1 cellular context compared by ENCODE assay signal in genomic region chr19:30255783-30256509, GRCh38.
TF ChIP-seq lines count a peak whose summit lies in the region.

No MANE protein-coding gene starts in this region.

TF ChIP-seq in HEK293, 187 proteins besides CTCF, POLR2A, EP300 and RAD21 (continued from another document):
- TF ChIP-seq, protein P1, sequence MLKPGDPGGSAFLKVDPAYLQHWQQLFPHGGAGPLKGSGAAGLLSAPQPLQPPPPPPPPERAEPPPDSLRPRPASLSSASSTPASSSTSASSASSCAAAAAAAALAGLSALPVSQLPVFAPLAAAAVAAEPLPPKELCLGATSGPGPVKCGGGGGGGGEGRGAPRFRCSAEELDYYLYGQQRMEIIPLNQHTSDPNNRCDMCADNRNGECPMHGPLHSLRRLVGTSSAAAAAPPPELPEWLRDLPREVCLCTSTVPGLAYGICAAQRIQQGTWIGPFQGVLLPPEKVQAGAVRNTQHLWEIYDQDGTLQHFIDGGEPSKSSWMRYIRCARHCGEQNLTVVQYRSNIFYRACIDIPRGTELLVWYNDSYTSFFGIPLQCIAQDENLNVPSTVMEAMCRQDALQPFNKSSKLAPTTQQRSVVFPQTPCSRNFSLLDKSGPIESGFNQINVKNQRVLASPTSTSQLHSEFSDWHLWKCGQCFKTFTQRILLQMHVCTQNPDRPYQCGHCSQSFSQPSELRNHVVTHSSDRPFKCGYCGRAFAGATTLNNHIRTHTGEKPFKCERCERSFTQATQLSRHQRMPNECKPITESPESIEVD (tag by site-specific recombination; IDR thresholded peaks at IDR 0.05) = peak; percentile 67
- TF ChIP-seq ZNF175 (tag by site-specific recombination; IDR thresholded peaks at IDR 0.05) = no peak
- TF ChIP-seq ZBTB17 (tag by site-specific recombination; IDR thresholded peaks at IDR 0.05) = peak; percentile 48; the same call in 1 of the 2 replicates
- no peak for TF ChIP-seq ZNF18 (tag by site-specific recombination; IDR thresholded peaks at IDR 0.05)
- no peak for TF ChIP-seq ZNF10 (tag by site-specific recombination; IDR thresholded peaks at IDR 0.05)
- TF ChIP-seq GLIS1 (tag by site-specific recombination; IDR thresholded peaks at IDR 0.05) = peak; percentile 79
- no peak for TF ChIP-seq ZNF214 (tag by site-specific recombination; IDR thresholded peaks at IDR 0.05; ENCODE audit: borderline replicate concordance)
